In genomic region chr2:42464631-42465030, GRCh38 we compare ENCODE assay signal across 17 cellular contexts. TPM values are rescaled to one million over a fixed set of nuclear protein-coding genes. Genes with fewer than 3 reads are reported as not detected.
"Had no signal": no experiment of that assay in that cellular context is flagged by ENCODE, and none has a peak within 500 bp of the region (broad histone marks: within the 10 kb centered on the region; RNA-seq: fewer than 3 reads in every experiment).

No MANE protein-coding gene starts in this region.

- H3K27ac Mint-ChIP-seq: activated CD4-positive, alpha-beta T cell treated with anti-CD3 and anti-CD28 coated beads, Interleukin-2, amount 10 ng/mL, durations not matched to agents 24 days and 14 days; activated CD8-positive, alpha-beta T cell treated with anti-CD3 and anti-CD28 coated beads for 36 hours; activated naive CD4-positive, alpha-beta T cell treated with anti-CD3 and anti-CD28 coated beads for 36 hours; activated T-cell treated with anti-CD3 and anti-CD28 coated beads, Interleukin-2, amount 50 U/mL, for 24 hours; brain; progenitor cell of endocrine pancreas; stimulated activated effector memory CD8-positive, alpha-beta T cell treated with anti-CD3 and anti-CD28 coated beads, Interleukin-12 subunit alpha, Interleukin-12 subunit beta, amount 100 ng/mL, for 72 hours; type B pancreatic cell had no signal

- H3K4me1 Mint-ChIP-seq: activated CD4-positive, alpha-beta T cell treated with anti-CD3 and anti-CD28 coated beads, Interleukin-2, amount 10 ng/mL, durations not matched to agents 24 days and 14 days; brain; neural crest cell; stimulated activated effector memory CD8-positive, alpha-beta T cell treated with anti-CD3 and anti-CD28 coated beads, Interleukin-12 subunit alpha, Interleukin-12 subunit beta, amount 100 ng/mL, for 72 hours had no signal

- DNase-seq: activated CD4-positive, alpha-beta T cell treated with anti-CD3 and anti-CD28 coated beads, Interleukin-2, amount 10 ng/mL, durations not matched to agents 24 days and 14 days; activated CD8-positive, alpha-beta T cell treated with anti-CD3 and anti-CD28 coated beads for 36 hours; activated naive CD4-positive, alpha-beta T cell treated with anti-CD3 and anti-CD28 coated beads for 36 hours; activated T-cell treated with anti-CD3 and anti-CD28 coated beads, Interleukin-2, amount 50 U/mL, for 24 hours; caudate nucleus; left ventricle myocardium inferior; stimulated activated CD4-positive, alpha-beta T cell treated with anti-CD3 and anti-CD28 coated beads, Interleukin-4, amount 100 ng/mL, for 24 hours; stomach; T-helper 2 cell had no signal

- ATAC-seq: activated CD8-positive, alpha-beta T cell treated with anti-CD3 and anti-CD28 coated beads for 36 hours; stimulated activated effector memory CD8-positive, alpha-beta T cell treated with anti-CD3 and anti-CD28 coated beads, Interleukin-12 subunit alpha, Interleukin-12 subunit beta, amount 100 ng/mL, for 72 hours had no signal

- H3K9me3 Mint-ChIP-seq: activated CD4-positive, alpha-beta T cell treated with anti-CD3 and anti-CD28 coated beads, Interleukin-2, amount 10 ng/mL, durations not matched to agents 24 days and 14 days; activated CD8-positive, alpha-beta T cell treated with anti-CD3 and anti-CD28 coated beads for 36 hours; activated naive CD4-positive, alpha-beta T cell treated with anti-CD3 and anti-CD28 coated beads for 36 hours; activated T-cell treated with anti-CD3 and anti-CD28 coated beads, Interleukin-2, amount 50 U/mL, for 24 hours; neural crest cell; stimulated activated effector memory CD8-positive, alpha-beta T cell treated with anti-CD3 and anti-CD28 coated beads, Interleukin-12 subunit alpha, Interleukin-12 subunit beta, amount 100 ng/mL, for 72 hours; type B pancreatic cell had no signal

- H3K4me3 Mint-ChIP-seq: activated CD4-positive, alpha-beta T cell treated with anti-CD3 and anti-CD28 coated beads, Interleukin-2, amount 10 ng/mL, durations not matched to agents 24 days and 14 days; activated CD8-positive, alpha-beta T cell treated with anti-CD3 and anti-CD28 coated beads for 36 hours; activated naive CD4-positive, alpha-beta T cell treated with anti-CD3 and anti-CD28 coated beads for 36 hours; activated T-cell treated with anti-CD3 and anti-CD28 coated beads, Interleukin-2, amount 50 U/mL, for 24 hours; brain; neural crest cell; stimulated activated effector memory CD8-positive, alpha-beta T cell treated with anti-CD3 and anti-CD28 coated beads, Interleukin-12 subunit alpha, Interleukin-12 subunit beta, amount 100 ng/mL, for 72 hours; type B pancreatic cell had no signal

- H3K4me3 ChIP-seq: left ventricle myocardium inferior, right atrium auricular region, smooth muscle cell, stomach had no signal

- H3K27me3 Mint-ChIP-seq: activated CD8-positive, alpha-beta T cell treated with anti-CD3 and anti-CD28 coated beads for 36 hours; activated T-cell treated with anti-CD3 and anti-CD28 coated beads, Interleukin-2, amount 50 U/mL, for 24 hours; progenitor cell of endocrine pancreas had no signal

- H3K36me3 Mint-ChIP-seq: stimulated activated effector memory CD8-positive, alpha-beta T cell treated with anti-CD3 and anti-CD28 coated beads, Interleukin-12 subunit alpha, Interleukin-12 subunit beta, amount 100 ng/mL, for 72 hours; type B pancreatic cell had no signal

RNA-seq across cellular contexts. Expression of gene KCNG3, which starts 29.2 kb away (rescaled TPM):
- total RNA-seq: epithelial cell of proximal tubule, left ventricle myocardium inferior, neural crest cell, right atrium auricular region, smooth muscle cell had no signal
